2 cellular contexts compared by ENCODE assay signal in genomic region chr6:33764036-33764435, GRCh38.
A peak's percentile ranks its signal among the peaks of the same experiment; 100 is the strongest.
TF ChIP-seq lines count a peak whose summit lies in the region.

No MANE protein-coding gene starts in this region.

TF ChIP-seq in SK-N-SH treated with all-trans-retinoic acid at 6 μM for 48 hours, 23 proteins besides CTCF, POLR2A, EP300 and RAD21:
- peak; percentile 82; the same call in 1 of the 2 replicates for TF ChIP-seq ZNF70 (CRISPR knock-in tag; IDR thresholded peaks at IDR 0.05)
- no peak for TF ChIP-seq CSDC2 (CRISPR knock-in tag; IDR thresholded peaks at IDR 0.05)
- no peak for TF ChIP-seq ZFP3 (CRISPR knock-in tag; IDR thresholded peaks at IDR 0.05)
- no peak for TF ChIP-seq ESRRG (CRISPR knock-in tag; IDR thresholded peaks at IDR 0.05)
- TF ChIP-seq BACH2 (CRISPR knock-in tag; IDR thresholded peaks at IDR 0.05; ENCODE audit: borderline replicate concordance): no peak
- no peak for TF ChIP-seq PATZ1 (CRISPR knock-in tag; IDR thresholded peaks at IDR 0.05; ENCODE audit: borderline replicate concordance)
- TF ChIP-seq ARNTL (CRISPR knock-in tag; IDR thresholded peaks at IDR 0.05; ENCODE audit: borderline replicate concordance, low read depth): no peak
- no peak for TF ChIP-seq SNAI2 (CRISPR knock-in tag; IDR thresholded peaks at IDR 0.05)
TF ChIP-seq in SK-N-SH treated with all-trans-retinoic acid at 6 μM for 48 hours: peak in this region for 1.

TF ChIP-seq in SK-N-SH, 30 proteins besides CTCF, POLR2A, EP300 and RAD21:
- TF ChIP-seq IRF3 (IDR thresholded peaks at IDR 0.05; ENCODE audit: low read depth, low read length): no peak
- TF ChIP-seq RFX5 (IDR thresholded peaks at IDR 0.05; ENCODE audit: low read length): no peak
- TF ChIP-seq JUND (IDR thresholded peaks at IDR 0.05): no peak
- no peak for TF ChIP-seq FOXM1 (IDR thresholded peaks at IDR 0.05; ENCODE audit: low read depth)
